ENCODE assay signal across 28 cellular contexts in the genomic region with DNA sequence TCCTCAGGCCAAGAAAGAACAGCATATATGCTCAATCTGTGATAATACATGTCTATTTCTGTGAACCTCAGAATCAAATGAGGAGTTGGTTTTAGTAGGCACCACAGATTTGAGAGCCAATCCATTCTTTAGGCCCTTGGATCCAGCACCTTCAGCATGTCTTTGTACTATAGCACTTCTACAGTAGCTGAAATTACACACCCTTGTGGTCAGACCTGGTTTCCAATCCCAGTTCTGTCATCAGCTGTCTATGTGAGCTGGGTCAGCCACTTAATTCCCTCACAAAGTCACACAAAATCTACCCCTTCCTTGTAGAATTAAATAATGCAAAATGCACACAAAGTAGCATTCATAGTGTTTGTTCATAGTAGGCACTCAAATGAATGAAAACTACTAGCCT.
"Had no signal": no experiment of that assay in that cellular context is flagged by ENCODE, and none has a peak within 500 bp of the region (broad histone marks: within the 10 kb centered on the region; RNA-seq: fewer than 3 reads in every experiment).

No MANE protein-coding gene starts in this region.

- H3K4me1 ChIP-seq: lower lobe of right lung, suprapubic skin, tibial artery, upper lobe of right lung had no signal

- H3K27ac ChIP-seq: lower lobe of right lung, ovary, skin epidermis, suprapubic skin, thoracic aorta, tibial artery, upper lobe of right lung had no signal

- H3K9me3 Mint-ChIP-seq: nephron progenitor cell had no signal

- H3K27ac Mint-ChIP-seq: mesothelial cell of epicardium; naive B cell; natural killer cell; nephron progenitor cell; progenitor cell of endocrine pancreas; stimulated activated effector memory CD8-positive, alpha-beta T cell treated with anti-CD3 and anti-CD28 coated beads, Interleukin-12 subunit alpha, Interleukin-12 subunit beta, amount 100 ng/mL, for 72 hours; stimulated activated naive CD8-positive, alpha-beta T cell treated with anti-CD3 and anti-CD28 coated beads, Interleukin-15, Interleukin-2, amounts not matched to agents 100 ng/mL and 50 ng/mL, for 24 hours had no signal

- FAIRE-seq: urothelium cell line had no signal

- H3K27me3 Mint-ChIP-seq: stimulated activated naive CD8-positive, alpha-beta T cell treated with anti-CD3 and anti-CD28 coated beads, Interleukin-15, Interleukin-2, amounts not matched to agents 100 ng/mL and 50 ng/mL, for 24 hours had no signal

- H3K4me3 Mint-ChIP-seq: mesothelial cell of epicardium; natural killer cell; nephron progenitor cell; stimulated activated effector memory CD8-positive, alpha-beta T cell treated with anti-CD3 and anti-CD28 coated beads, Interleukin-12 subunit alpha, Interleukin-12 subunit beta, amount 100 ng/mL, for 72 hours; stimulated activated naive CD8-positive, alpha-beta T cell treated with anti-CD3 and anti-CD28 coated beads, Interleukin-15, Interleukin-2, amounts not matched to agents 100 ng/mL and 50 ng/mL, for 24 hours had no signal

- ATAC-seq: left cardiac atrium; left lobe of liver; lower lobe of right lung; natural killer cell; right cardiac atrium; sciatic nerve; stimulated activated effector memory CD8-positive, alpha-beta T cell treated with anti-CD3 and anti-CD28 coated beads, Interleukin-12 subunit alpha, Interleukin-12 subunit beta, amount 100 ng/mL, for 72 hours; upper lobe of right lung had no signal

- H3K27me3 ChIP-seq: ovary, suprapubic skin, tibial artery, upper lobe of right lung had no signal

- H3K9me3 ChIP-seq: lower lobe of right lung, ovary, suprapubic skin, thoracic aorta, tibial artery, upper lobe of right lung had no signal

- H3K36me3 Mint-ChIP-seq: mesothelial cell of epicardium; naive B cell; natural killer cell; stimulated activated effector memory CD8-positive, alpha-beta T cell treated with anti-CD3 and anti-CD28 coated beads, Interleukin-12 subunit alpha, Interleukin-12 subunit beta, amount 100 ng/mL, for 72 hours had no signal

- H3K4me1 Mint-ChIP-seq: mesothelial cell of epicardium; naive B cell; natural killer cell; nephron progenitor cell; stimulated activated effector memory CD8-positive, alpha-beta T cell treated with anti-CD3 and anti-CD28 coated beads, Interleukin-12 subunit alpha, Interleukin-12 subunit beta, amount 100 ng/mL, for 72 hours had no signal

- H3K36me3 ChIP-seq: lower lobe of right lung, ovary, suprapubic skin, thoracic aorta, tibial artery, upper lobe of right lung had no signal

- H3K4me3 ChIP-seq: lower lobe of right lung, ovary, skin epidermis, suprapubic skin, thoracic aorta, tibial artery, upper lobe of right lung had no signal

- DNase-seq: hypothalamus; islet precursor cell; left cardiac atrium; lower lobe of right lung; mammary epithelial cell; mesenchymal stem cell; naive B cell; natural killer cell; nephron progenitor cell; ovary; right cardiac atrium; stimulated activated CD4-positive, alpha-beta T cell treated with anti-CD3 and anti-CD28 coated beads, Interleukin-12 subunit alpha, Interleukin-12 subunit beta, amount 100 ng/mL, for 4 hours; stimulated activated CD4-positive, alpha-beta T cell treated with anti-CD3 and anti-CD28 coated beads, Interleukin-15, amount 100 ng/mL, for 24 hours; stimulated activated CD4-positive, alpha-beta T cell treated with anti-CD3 and anti-CD28 coated beads, Interleukin-4, amount 100 ng/mL, for 24 hours; stimulated activated naive CD4-positive, alpha-beta T cell; tibial artery; trophoblast cell; upper lobe of right lung had no signal
